In genomic region chr3:17551333-17551732, GRCh38 we compare ENCODE assay signal across 30 cellular contexts.
DNase-seq lines count a peak whose midpoint lies in the region; ATAC-seq and TF ChIP-seq lines count a peak whose summit lies in the region.
"Had no signal": no experiment of that assay in that cellular context is flagged by ENCODE, and none has a peak within 500 bp of the region (broad histone marks: within the 10 kb centered on the region; RNA-seq: fewer than 3 reads in every experiment).

No MANE protein-coding gene starts in this region.

- no peaks in the 10 kb centered on the region for H3K4me1 ChIP-seq in prostate gland (replicated peaks)
- H3K4me1 ChIP-seq: uterus had no signal

- ATAC-seq in GM21619 (IDR thresholded peaks at IDR 0.05; ENCODE audit: unreplicated experiment): no peak
- ATAC-seq: gastrocnemius medialis, left cardiac atrium, PC-3 had no signal

- WGBS in prostate gland: 43% methylated on average over 2 of the region's 2 CpGs

- H3K4me3 ChIP-seq in astrocyte of the cerebellum (ENCODE audit: low read depth, low read length): no peak overlapping the region
- H3K4me3 ChIP-seq in prostate gland: no peak overlapping the region
- H3K4me3 ChIP-seq: adrenal gland, dorsolateral prefrontal cortex, gastrocnemius medialis, MG63, ovary, right atrium auricular region, thyroid gland, uterus had no signal

- H3K27me3 ChIP-seq in prostate gland (replicated peaks; ENCODE audit: insufficient read depth): no peaks in the 10 kb centered on the region
- H3K27me3 ChIP-seq: adrenal gland, brain microvascular endothelial cell, dorsolateral prefrontal cortex, gastrocnemius medialis, MG63, ovary, right atrium auricular region, thyroid gland, uterus had no signal

- TF ChIP-seq CTCF in astrocyte of the cerebellum (IDR thresholded peaks at IDR 0.05; ENCODE audit: low read depth, low read length, missing control alignments): no peak
- no peak for TF ChIP-seq CTCF in prostate gland (IDR thresholded peaks at IDR 0.05)

- intact Hi-C loops in prostate gland (cut with DNase I): no loop called here

- in situ Hi-C loops in astrocyte of the cerebellum (cut with HindIII; ENCODE audit: low sequenced_read_pairs): no loop called here

- TF ChIP-seq POLR2A in prostate gland (IDR thresholded peaks at IDR 0.05): no peak

- H3K27ac ChIP-seq in prostate gland: no peak overlapping the region
- H3K27ac ChIP-seq: adrenal gland, brain microvascular endothelial cell, gastrocnemius medialis, ovary, right atrium auricular region, thyroid gland, uterus had no signal

- H3K9me3 ChIP-seq in prostate gland: no peaks in the 10 kb centered on the region
- H3K9me3 ChIP-seq: adrenal gland, gastrocnemius medialis, MG63, ovary, right atrium auricular region, thyroid gland, uterus had no signal

- DNase-seq in NCI-H2171 treated with DMSO at 0.1 percent for 48 hours (lab: John Stamatoyannopoulos, UW) (peak; percentile 78), NCI-H2171 (lab: John Stamatoyannopoulos, UW) (no peak), NCI-H524 treated with DMSO at 0.1 percent for 48 hours (lab: John Stamatoyannopoulos, UW) (peak; percentile 65), astrocyte of the cerebellum (ENCODE audit: low read depth) (peak; percentile 2), retina (peak; percentile 54), prostate gland (ENCODE audit: low spot score) (no peak)
- DNase-seq in activated T-cell treated with anti-CD3 and anti-CD28 coated beads, Interleukin-2, amount 50 U/mL, for 48 hours: no peak
- DNase-seq: 8988T; activated CD4-positive, alpha-beta memory T cell treated with anti-CD3 and anti-CD28 coated beads for 36 hours; activated CD4-positive, alpha-beta T cell treated with anti-CD3 and anti-CD28 coated beads for 1 hour; activated naive CD4-positive, alpha-beta T cell treated with Interleukin-2 at 50 U/mL for 16 hours; adrenal gland; AML-193; brain microvascular endothelial cell; CD4-positive, alpha-beta T cell; dorsolateral prefrontal cortex; gastrocnemius medialis; hippocampal formation; KG1; left cardiac atrium; MG63; NCI-H1105; NCI-H2029 treated with DMSO at 0.1 percent for 48 hours; NK-92 treated with Interleukin-12 subunit alpha and Interleukin-12 subunit beta, amount 100 ng/mL, for 24 hours; ovary; PC-3; thyroid gland; uterus had no signal

- no peaks in the 10 kb centered on the region for H3K36me3 ChIP-seq in prostate gland
- H3K36me3 ChIP-seq: adrenal gland, brain microvascular endothelial cell, gastrocnemius medialis, MG63, ovary, right atrium auricular region, thyroid gland, uterus had no signal

Comparison
In these comparisons a context has a peak if more than half of its experiments do, and no peak if none do; other contexts are left out.
1. DNase-seq: peak in NCI-H2171 treated with DMSO at 0.1 percent for 48 hours (single experiment), NCI-H524 treated with DMSO at 0.1 percent for 48 hours (single experiment), astrocyte of the cerebellum (single experiment) and retina (single experiment); none in NCI-H2171 (single experiment), activated T-cell treated with anti-CD3 and anti-CD28 coated beads, Interleukin-2, amount 50 U/mL, for 48 hours (0 of 2) and prostate gland (single experiment).